ENCODE assay signal across 8 cellular contexts in genomic region chr22:41285820-41286638, GRCh38. TPM values are rescaled to one million over a fixed set of nuclear protein-coding genes. Genes with fewer than 3 reads are reported as not detected.
A peak's percentile ranks its signal among the peaks of the same experiment; 100 is the strongest.
DNase-seq lines count a peak whose midpoint lies in the region; ATAC-seq and TF ChIP-seq lines count a peak whose summit lies in the region.

RANGAP1 (minus strand) TSS chr22:41286187; CDS start chr22:41281044, 5,143 bp downstream.

- CTCF ChIA-PET in Caco-2 (lab: Charles Lee), result interaction anchor here (0.7 to 1.2 kb wide), 4 partner anchors 15 to 241 kb away, joined by 3 to 6 read pairs (median 3); partner anchors contain the start of genes TEF and ZC3H7B

- ATAC-seq in GM21360 (IDR thresholded peaks at IDR 0.05; ENCODE audit: unreplicated experiment), result peak; percentile 94

- H3K27ac Mint-ChIP-seq in Caco-2 (ENCODE audit: unreplicated experiment), result peak within 1 kb of the TSS; percentile 92

- peaks cover 56% of the 10 kb centered on the region for H3K36me3 Mint-ChIP-seq in Caco-2 (ENCODE audit: insufficient read depth, unreplicated experiment)

- DNase-seq in Caco-2 (peak; percentile 98 to 99), HT1080 (ENCODE audit: low read depth) (peak; percentile 99), NOMO-1 treated with DMSO at 0.1 percent for 48 hours (lab: John Stamatoyannopoulos, UW; ENCODE audit: unreplicated experiment) (peak; percentile 99), lung microvascular endothelial cell (ENCODE audit: low read depth in 2 of 2) (peak; percentile 99)
- DNase-seq in activated CD8-positive, alpha-beta memory T cell treated with anti-CD3 and anti-CD28 coated beads for 4 hours (ENCODE audit: low read depth in 2 of 2), result peak; percentile 95 to 96
- peak; percentile 95 to 97 (median 97) for DNase-seq in effector memory CD4-positive, alpha-beta T cell
- DNase-seq in stimulated activated CD4-positive, alpha-beta T cell treated with anti-CD3 and anti-CD28 coated beads, TNF-alpha, amount 100 ng/mL, for 48 hours (ENCODE audit: low read depth in 3 of 3), result peak; percentile 94 to 99 (median 95)

- H3K4me3 Mint-ChIP-seq in Caco-2 (ENCODE audit: unreplicated experiment), result peak within 1 kb of the TSS; percentile 88

- no peaks in the 10 kb centered on the region for H3K9me3 ChIP-seq in Caco-2
- H3K9me3 ChIP-seq in effector memory CD4-positive, alpha-beta T cell (ENCODE audit: control insufficient read depth, low read length), result no peaks in the 10 kb centered on the region

- peaks cover 39% of the 10 kb centered on the region for H3K4me1 ChIP-seq in Caco-2
- peaks cover 8% of the 10 kb centered on the region for H3K4me1 ChIP-seq in effector memory CD4-positive, alpha-beta T cell (ENCODE audit: control insufficient read depth, insufficient read depth, low read length, poor library complexity, severe bottlenecking)

- H3K4me3 ChIP-seq in Caco-2 (ENCODE audit: low read depth, low read length), result peak within 1 kb of the TSS; percentile 78
- H3K4me3 ChIP-seq in effector memory CD4-positive, alpha-beta T cell (ENCODE audit: insufficient read depth, low read depth, low read length, poor library complexity, severe bottlenecking), result peak within 1 kb of the TSS; percentile 85

- no peaks in the 10 kb centered on the region for H3K27me3 ChIP-seq in Caco-2 (replicated peaks; ENCODE audit: control insufficient read depth, insufficient read depth, low read length)
- H3K27me3 ChIP-seq in effector memory CD4-positive, alpha-beta T cell (replicated peaks; ENCODE audit: control insufficient read depth, insufficient read depth, low read length, poor library complexity, severe bottlenecking), result no peaks in the 10 kb centered on the region

- POLR2A ChIA-PET in Caco-2 (lab: Charles Lee), result interaction anchor here (0.5 to 1.8 kb wide), 7 partner anchors 16 to 304 kb away, joined by 3 to 29 read pairs (median 10); partner anchors contain the start of genes PMM1, TEF, TOB2 and ZC3H7B

- peak within 1 kb of the TSS; percentile 99 for H3K27ac ChIP-seq in effector memory CD4-positive, alpha-beta T cell (ENCODE audit: insufficient read depth, low read length, poor library complexity, severe bottlenecking)

- intact Hi-C loops in Caco-2 (cut with micrococcal nuclease; ENCODE audit: unreplicated experiment), result loop anchor here (1.0 to 5.0 kb wide), 4 partner anchors 15 to 160 kb away; partner anchors contain the start of genes TEF, TOB2 and ZC3H7B

- no peaks in the 10 kb centered on the region for H3K9me3 Mint-ChIP-seq in Caco-2 (ENCODE audit: unreplicated experiment)

- H3K27me3 Mint-ChIP-seq in Caco-2 (ENCODE audit: insufficient read depth, unreplicated experiment), result no peaks in the 10 kb centered on the region

- peak in 1 of 2 experiments; percentile 23 for TF ChIP-seq CTCF in Caco-2 (IDR thresholded peaks at IDR 0.05; ENCODE audit: insufficient read depth in 1 of 2, low read depth in 1 of 2, low read length in 1 of 2, severe bottlenecking in 1 of 2, unreplicated experiment in 1 of 2)

- peaks cover 32% of the 10 kb centered on the region for H3K4me1 Mint-ChIP-seq in Caco-2 (ENCODE audit: low read depth, unreplicated experiment)

- no TSS peak for BruUV-seq in Caco-2 (replicated peaks; lab: Mats Ljungman, UMichigan)

- H3K36me3 ChIP-seq in Caco-2 (ENCODE audit: control insufficient read depth, insufficient read depth, low read length), result peaks cover 2% of the 10 kb centered on the region
- peaks cover 10% of the 10 kb centered on the region for H3K36me3 ChIP-seq in effector memory CD4-positive, alpha-beta T cell (ENCODE audit: control insufficient read depth, insufficient read depth, low read length)

RNA-seq across cellular contexts. Expression of gene RANGAP1, which starts in this region (rescaled TPM):
- total RNA-seq in Caco-2 (2022) (106 and 112 TPM in 2 replicates), lung microvascular endothelial cell (58.2 and 73.0 TPM in 2 replicates)
- 189 and 198 TPM in 2 replicates for total RNA-seq in HT1080 (2014; rRNA removed; shearing (Covaris generic))
- 116 and 127 TPM in 2 replicates for polyA plus RNA-seq in HT1080 (2015; cell fraction: cytosol; rRNA removed)
- 256 and 270 TPM in 2 replicates for polyA plus RNA-seq in HT1080 (2015; cell fraction: nucleus; rRNA removed)

Comparison
In these comparisons a context has a peak if more than half of its experiments do, and no peak if none do; other contexts are left out.
1. Peak in every context shown above with its lines: DNase-seq, ATAC-seq, H3K4me3 ChIP-seq and H3K27ac ChIP-seq.